ENCODE assay signal across 32 cellular contexts in genomic region chr2:86706935-86707334, GRCh38.
"Had no signal": no experiment of that assay in that cellular context is flagged by ENCODE, and none has a peak within 500 bp of the region (broad histone marks: within the 10 kb centered on the region; RNA-seq: fewer than 3 reads in every experiment).

No MANE protein-coding gene starts in this region.

- H3K27ac ChIP-seq: KMS-11 had no signal

- H3K27me3 ChIP-seq: MG63 had no signal

- DNase-seq: Karpas-422, Kasumi-1, KG1, MG63, MM.1S, MV-4-11, NCI-H1048, NCI-H1092, NCI-H1092 treated with DMSO at 0.1 percent for 48 hours, NCI-H1105, NCI-H1105 treated with DMSO at 0.1 percent for 48 hours, NCI-H1417 treated with DMSO at 0.1 percent for 48 hours, NCI-H1436, NCI-H1436 treated with DMSO at 0.1 percent for 48 hours, NCI-H1694, NCI-H1694 treated with DMSO at 0.1 percent for 48 hours, NCI-H187, NCI-H187 treated with DMSO at 0.1 percent for 48 hours, NCI-H1930, NCI-H2029 treated with DMSO at 0.1 percent for 48 hours, NCI-H2081, NCI-H2081 treated with DMSO at 0.1 percent for 48 hours, NCI-H2107, NCI-H2171, NCI-H2171 treated with DMSO at 0.1 percent for 48 hours, NCI-H2227 treated with DMSO at 0.1 percent for 48 hours, NCI-H226, NCI-H345, NCI-H446, NCI-H446 treated with DMSO at 0.1 percent for 48 hours, NCI-H510A had no signal

- H3K36me3 ChIP-seq: MG63 had no signal

- H3K4me3 ChIP-seq: MG63 had no signal
